ENCODE assay signal across 8 cellular contexts in genomic region chr6:27295301-27296079, GRCh38. TPM values are rescaled to one million over a fixed set of nuclear protein-coding genes. Genes with fewer than 3 reads are reported as not detected.
DNase-seq lines count a peak whose midpoint lies in the region; ATAC-seq and TF ChIP-seq lines count a peak whose summit lies in the region.

No MANE protein-coding gene starts in this region.

- H3K4me2 ChIP-seq in Karpas-422 (ENCODE audit: low read depth, low read length, poor library complexity, severe bottlenecking) = no peak overlapping the region

- no peaks in the 10 kb centered on the region for H3K79me2 ChIP-seq in Karpas-422 (ENCODE audit: low read length)

- H3K27me3 ChIP-seq in Karpas-422 (ENCODE audit: low read length) = no peaks in the 10 kb centered on the region

- H4K20me1 ChIP-seq in Karpas-422 (ENCODE audit: insufficient read depth, low read depth, low read length) = no peaks in the 10 kb centered on the region

- peaks cover 6% of the 10 kb centered on the region for H3K36me3 Mint-ChIP-seq in activated naive CD8-positive, alpha-beta T cell treated with anti-CD3 and anti-CD28 coated beads, Interleukin-2, amount 10 ng/mL, durations not matched to agents 7 days and 5 days

- peak overlapping the region; percentile 0 for H3K27ac Mint-ChIP-seq in activated naive CD8-positive, alpha-beta T cell treated with anti-CD3 and anti-CD28 coated beads, Interleukin-2, amount 10 ng/mL, durations not matched to agents 7 days and 5 days

- DNase-seq in D341Med (ENCODE audit: low spot score) (peak; percentile 46), Karpas-422 (peak; percentile 55), left colon (no peak), hypothalamus (lab: John Stamatoyannopoulos, UW) (no peak), GM13976 (ENCODE audit: low spot score) (no peak), NCI-H526 treated with DMSO at 0.1 percent for 48 hours (lab: John Stamatoyannopoulos, UW) (no peak)
- no peak for DNase-seq in activated naive CD8-positive, alpha-beta T cell treated with anti-CD3 and anti-CD28 coated beads, Interleukin-2, amount 10 ng/mL, durations not matched to agents 7 days and 5 days

- POLR2A ChIA-PET in activated naive CD8-positive, alpha-beta T cell treated with anti-CD3 and anti-CD28 coated beads, Interleukin-2, amount 10 ng/mL, durations not matched to agents 7 days and 5 days (lab: Charles Lee) = no interaction called here

- H3K27me3 Mint-ChIP-seq in activated naive CD8-positive, alpha-beta T cell treated with anti-CD3 and anti-CD28 coated beads, Interleukin-2, amount 10 ng/mL, durations not matched to agents 7 days and 5 days = peaks cover 64% of the 10 kb centered on the region

- H3K9me3 ChIP-seq in Karpas-422 (ENCODE audit: low read length) = no peaks in the 10 kb centered on the region

- in situ Hi-C loops in GM13976 (cut with MboI; ENCODE audit: low sequenced_read_pairs, unreplicated experiment) = no loop called here

- TF ChIP-seq CTCF in GM13976 (IDR thresholded peaks at IDR 0.05; ENCODE audit: borderline replicate concordance, control extremely low read depth, extremely low read depth, insufficient read depth, missing control alignments) = no peak

- no peak overlapping the region for H3K27ac ChIP-seq in Karpas-422 (ENCODE audit: low read length)

- no peaks in the 10 kb centered on the region for H3K9me2 ChIP-seq in Karpas-422 (replicated peaks; ENCODE audit: insufficient read depth, low read length)

- peaks cover 17% of the 10 kb centered on the region for H3K4me1 Mint-ChIP-seq in activated naive CD8-positive, alpha-beta T cell treated with anti-CD3 and anti-CD28 coated beads, Interleukin-2, amount 10 ng/mL, durations not matched to agents 7 days and 5 days

- H2AFZ ChIP-seq in Karpas-422 (ENCODE audit: low read length) = no peak overlapping the region

- no peak overlapping the region for H3K4me3 ChIP-seq in Karpas-422 (ENCODE audit: low read length)

- H3K4me1 ChIP-seq in Karpas-422 (ENCODE audit: low read length) = no peaks in the 10 kb centered on the region

- peaks cover 27% of the 10 kb centered on the region for H3K9me3 Mint-ChIP-seq in activated naive CD8-positive, alpha-beta T cell treated with anti-CD3 and anti-CD28 coated beads, Interleukin-2, amount 10 ng/mL, durations not matched to agents 7 days and 5 days

- H3K9ac ChIP-seq in Karpas-422 (ENCODE audit: low read length) = no peak overlapping the region

- no peaks in the 10 kb centered on the region for H3K36me3 ChIP-seq in Karpas-422 (ENCODE audit: insufficient read depth, low read length)

- no peak for ATAC-seq in activated naive CD8-positive, alpha-beta T cell treated with anti-CD3 and anti-CD28 coated beads, Interleukin-2, amount 10 ng/mL, durations not matched to agents 7 days and 5 days (ENCODE audit: low read depth)
- ATAC-seq in left colon (peak; percentile 38), GM19463 (IDR thresholded peaks at IDR 0.05; ENCODE audit: unreplicated experiment) (no peak)

- intact Hi-C loops in left colon (cut with DNase I, micrococcal nuclease) = no loop called here

- H3K4me3 Mint-ChIP-seq in activated naive CD8-positive, alpha-beta T cell treated with anti-CD3 and anti-CD28 coated beads, Interleukin-2, amount 10 ng/mL, durations not matched to agents 7 days and 5 days = peak overlapping the region; percentile 12

RNA-seq across cellular contexts. Expression of gene POM121L2, which starts 16.6 kb away (rescaled TPM):
- total RNA-seq in Karpas-422 (2014; rRNA removed; shearing (Covaris generic); ENCODE audit: low replicate concordance) = not detected in 2 replicates
- total RNA-seq in activated naive CD8-positive, alpha-beta T cell treated with anti-CD3 and anti-CD28 coated beads, Interleukin-2, amount 10 ng/mL, durations not matched to agents 7 days and 5 days = not detected
- under 1 TPM in 1 of 2 donors, not detected in 1; 0.11 TPM for total RNA-seq in left colon

RNA-seq across cellular contexts. Expression of gene PRSS16, which starts 48.0 kb away (rescaled TPM):
- total RNA-seq in Karpas-422 (2014; rRNA removed; shearing (Covaris generic); ENCODE audit: low replicate concordance) = 0.94 TPM in 1 of 2 replicates, not detected in the other
- 1 to 10 TPM in 1 of 2 experiments, under 1 TPM in 1; 0.86 to 1.4 TPM for total RNA-seq in activated naive CD8-positive, alpha-beta T cell treated with anti-CD3 and anti-CD28 coated beads, Interleukin-2, amount 10 ng/mL, durations not matched to agents 7 days and 5 days
- 10 to 100 TPM; 23.2 to 32.9 TPM for total RNA-seq in left colon

Comparison
In these comparisons a context has a peak if more than half of its experiments do, and no peak if none do; other contexts are left out.
1. DNase-seq: peak in D341Med (single experiment) and Karpas-422 (single experiment); none in activated naive CD8-positive, alpha-beta T cell treated with anti-CD3 and anti-CD28 coated beads, Interleukin-2, amount 10 ng/mL, durations not matched to agents 7 days and 5 days (single experiment), left colon (0 of 2), hypothalamus (0 of 51), GM13976 (single experiment) and NCI-H526 treated with DMSO at 0.1 percent for 48 hours (single experiment).
2. RNA of gene PRSS16, which starts 48.0 kb away (total RNA-seq): 23.2 to 32.9 TPM in left colon; 0.86 to 1.4 TPM in activated naive CD8-positive, alpha-beta T cell treated with anti-CD3 and anti-CD28 coated beads, Interleukin-2, amount 10 ng/mL, durations not matched to agents 7 days and 5 days and 0.94 TPM in Karpas-422; every median in the first group is over 4 times any median in the second.